Comparison of ENCODE assay signal across 21 cellular contexts in the genomic region with DNA sequence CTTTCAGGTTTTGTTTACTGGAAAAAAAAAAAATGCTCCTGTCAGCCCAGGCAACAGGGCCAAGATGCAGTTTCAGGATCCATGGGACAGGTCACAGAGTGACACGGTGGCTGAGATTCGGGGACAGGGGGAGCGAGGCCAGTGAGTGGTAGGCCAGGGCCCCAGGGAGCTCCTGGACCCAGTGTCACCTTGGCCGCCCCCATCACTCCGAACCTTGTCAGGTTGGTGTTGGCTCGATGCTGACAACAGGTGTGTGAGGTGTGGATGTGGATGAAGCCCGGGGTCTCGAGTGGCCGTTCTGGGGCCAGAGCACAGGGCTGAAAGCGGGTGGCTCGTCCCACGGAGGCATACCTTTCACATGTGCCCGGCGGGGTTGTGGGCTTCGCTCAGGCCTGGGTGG.
DNase-seq lines count a peak whose midpoint lies in the region; ATAC-seq and TF ChIP-seq lines count a peak whose summit lies in the region.
"Had no signal": no experiment of that assay in that cellular context is flagged by ENCODE, and none has a peak within 500 bp of the region (broad histone marks: within the 10 kb centered on the region; RNA-seq: fewer than 3 reads in every experiment).

No MANE protein-coding gene starts in this region.

- peaks cover 97% of the 10 kb centered on the region for H3K4me1 ChIP-seq in BLaER1
- H3K4me1 ChIP-seq: foreskin keratinocyte had no signal

- H3K27me3 ChIP-seq in BLaER1: no peaks in the 10 kb centered on the region
- no peaks in the 10 kb centered on the region for H3K27me3 ChIP-seq in SU-DHL-6 (ENCODE audit: low read length)
- H3K27me3 ChIP-seq: foreskin keratinocyte, heart right ventricle, thyroid gland had no signal

- no peak for TF ChIP-seq CTCF in SU-DHL-6 (IDR thresholded peaks at IDR 0.05; ENCODE audit: insufficient read depth, low read length, poor library complexity, severe bottlenecking)

- no peaks in the 10 kb centered on the region for H3K9me3 ChIP-seq in BLaER1
- H3K9me3 ChIP-seq in SU-DHL-6 (ENCODE audit: insufficient read depth, low read length): no peaks in the 10 kb centered on the region
- H3K9me3 ChIP-seq: prostate gland, thyroid gland had no signal

- H3K9ac ChIP-seq in BLaER1 (no peak overlapping the region), SU-DHL-6 (ENCODE audit: low read length) (no peak overlapping the region)

- H3K4me2 ChIP-seq in BLaER1 (peak overlapping the region; percentile 0; the same call in 1 of the 2 replicates), SU-DHL-6 (ENCODE audit: low read depth, low read length, poor library complexity, severe bottlenecking) (no peak overlapping the region)

- DNase-seq in NCI-H2107 treated with DMSO at 0.1 percent for 48 hours (lab: John Stamatoyannopoulos, UW; ENCODE audit: unreplicated experiment) (no peak), GM19240 (ENCODE audit: insufficient read length, low spot score) (no peak)
- DNase-seq in activated CD4-positive, alpha-beta T cell treated with anti-CD3 and anti-CD28 coated beads, Interleukin-2, amount 50 U/mL, for 4 hours: no peak
- DNase-seq: ACHN; activated CD4-positive, alpha-beta memory T cell treated with anti-CD3 and anti-CD28 coated beads, Interleukin-2, amount 10 ng/mL, durations not matched to agents 7 days and 5 days; amniotic stem cell; DND-41; foreskin keratinocyte; heart right ventricle; NCI-H1092; NCI-H187; NCI-H748 treated with DMSO at 0.1 percent for 48 hours; OCI-M1; SHP77 treated with DMSO at 0.1 percent for 48 hours; stimulated activated naive CD8-positive, alpha-beta T cell treated with anti-CD3 and anti-CD28 coated beads, Interleukin-15, amount 100 ng/mL, for 72 hours; thyroid gland had no signal

- H4K20me1 ChIP-seq in BLaER1 (peaks cover 80% of the 10 kb centered on the region), SU-DHL-6 (ENCODE audit: low read depth, low read length) (no peaks in the 10 kb centered on the region)

- no peak overlapping the region for H3K4me3 ChIP-seq in BLaER1
- no peak overlapping the region for H3K4me3 ChIP-seq in SU-DHL-6 (ENCODE audit: insufficient read depth, low read length, poor library complexity, severe bottlenecking)
- H3K4me3 ChIP-seq: heart right ventricle, prostate gland, thyroid gland had no signal

- ATAC-seq in GM18505 (IDR thresholded peaks at IDR 0.05; ENCODE audit: unreplicated experiment): no peak
- ATAC-seq: activated CD4-positive, CD25-positive, alpha-beta regulatory T cell treated with anti-CD3 and anti-CD28 coated beads, Interleukin-2, amount 50 U/mL, for 24 hours; foreskin keratinocyte; heart right ventricle; stimulated activated naive CD8-positive, alpha-beta T cell treated with anti-CD3 and anti-CD28 coated beads, Interleukin-15, amount 100 ng/mL, for 72 hours had no signal

- H3K27ac ChIP-seq in BLaER1 (no peak overlapping the region), SU-DHL-6 (ENCODE audit: low read depth, low read length) (peak overlapping the region; percentile 29; the same call in 1 of the 2 replicates)
- H3K27ac ChIP-seq: foreskin keratinocyte, heart right ventricle, prostate gland, thyroid gland had no signal

- TF ChIP-seq POLR2A in GM18505 (IDR thresholded peaks at IDR 0.05; ENCODE audit: borderline replicate concordance, extremely low read depth, insufficient read depth, insufficient read length): peak; percentile 18

- H2AFZ ChIP-seq in SU-DHL-6 (ENCODE audit: low read depth, low read length, severe bottlenecking): no peak overlapping the region

- no peaks in the 10 kb centered on the region for H3K9me2 ChIP-seq in SU-DHL-6 (replicated peaks; ENCODE audit: insufficient read depth, low read length)

- H3K36me3 ChIP-seq in BLaER1 (peaks cover 54% of the 10 kb centered on the region), SU-DHL-6 (ENCODE audit: low read length) (peaks cover 10% of the 10 kb centered on the region; the same call in 1 of the 2 replicates)

- no peaks in the 10 kb centered on the region for H3K79me2 ChIP-seq in SU-DHL-6 (ENCODE audit: insufficient read depth, low read length)

- peaks cover 53% of the 10 kb centered on the region for H3F3A ChIP-seq in SU-DHL-6 (ENCODE audit: insufficient read depth)
